ENCODE assay signal across 8 cellular contexts in genomic region chr15:74433592-74434259, GRCh38. TPM values are rescaled to one million over a fixed set of nuclear protein-coding genes. Genes with fewer than 3 reads are reported as not detected.
A peak's percentile ranks its signal among the peaks of the same experiment; 100 is the strongest.
DNase-seq lines count a peak whose midpoint lies in the region; ATAC-seq and TF ChIP-seq lines count a peak whose summit lies in the region.

SEMA7A (minus strand) TSS chr15:74433958; CDS start chr15:74433918, 40 bp downstream.

- H3K4me3 ChIP-seq in CD8-positive, alpha-beta T cell (ENCODE audit: low read depth, low read length): peak within 1 kb of the TSS; percentile 68
- peak within 1 kb of the TSS; percentile 81 for H3K4me3 ChIP-seq in fibroblast of the aortic adventitia (ENCODE audit: low read depth, low read length)

- peak within 1 kb of the TSS; percentile 80 for H3K4me3 Mint-ChIP-seq in CD8-positive, alpha-beta T cell
- peak within 1 kb of the TSS; percentile 90 for H3K4me3 Mint-ChIP-seq in activated T-helper 17 cell treated with anti-CD3 and anti-CD28 coated beads, Interleukin-2, amount 50 U/mL, for 72 hours
- peak within 1 kb of the TSS; percentile 89 for H3K4me3 Mint-ChIP-seq in natural killer cell treated with Interleukin-12 subunit alpha and Interleukin-12 subunit beta and Interleukin-15 and Interleukin-18, amount 100 ng/mL, for 72 hours

- CTCF ChIA-PET in CD8-positive, alpha-beta T cell (lab: Charles Lee): interaction anchor here (0.7 to 32.4 kb wide), 3 partner anchors 34 to 55 kb away, joined by 3 to 717 read pairs (median 3); no protein-coding TSS in a partner anchor

- POLR2A ChIA-PET in CD8-positive, alpha-beta T cell (lab: Charles Lee): interaction anchor here (1.3 to 3.5 kb wide), 3 partner anchors 27 to 57 kb away, joined by 3 to 11 read pairs (median 7); partner anchors contain the start of gene UBL7

- peak; percentile 81 for ATAC-seq in CD8-positive, alpha-beta T cell
- peak; percentile 60 for ATAC-seq in GM19397 (IDR thresholded peaks at IDR 0.05; ENCODE audit: unreplicated experiment)
- peak; percentile 92 for ATAC-seq in activated T-helper 17 cell treated with anti-CD3 and anti-CD28 coated beads, Interleukin-2, amount 50 U/mL, for 72 hours (replicated peaks)
- ATAC-seq in natural killer cell treated with Interleukin-12 subunit alpha and Interleukin-12 subunit beta and Interleukin-15 and Interleukin-18, amount 100 ng/mL, for 72 hours: peak; percentile 94 to 97
- peak; percentile 80 for ATAC-seq in stimulated activated naive CD8-positive, alpha-beta T cell treated with anti-CD3 and anti-CD28 coated beads, Interleukin-15, Interleukin-2, amounts not matched to agents 100 U/mL and 50 U/mL, for 24 hours

- no peaks in the 10 kb centered on the region for H3K27me3 Mint-ChIP-seq in CD8-positive, alpha-beta T cell (ENCODE audit: low read depth)
- no peaks in the 10 kb centered on the region for H3K27me3 Mint-ChIP-seq in activated T-helper 17 cell treated with anti-CD3 and anti-CD28 coated beads, Interleukin-2, amount 50 U/mL, for 72 hours
- H3K27me3 Mint-ChIP-seq in natural killer cell treated with Interleukin-12 subunit alpha and Interleukin-12 subunit beta and Interleukin-15 and Interleukin-18, amount 100 ng/mL, for 72 hours: no peaks in the 10 kb centered on the region

- H3K27ac ChIP-seq in CD8-positive, alpha-beta T cell (ENCODE audit: low read depth, low read length): peak within 1 kb of the TSS; percentile 23

- H3K36me3 Mint-ChIP-seq in CD8-positive, alpha-beta T cell: no peaks in the 10 kb centered on the region
- H3K36me3 Mint-ChIP-seq in activated T-helper 17 cell treated with anti-CD3 and anti-CD28 coated beads, Interleukin-2, amount 50 U/mL, for 72 hours (ENCODE audit: low read depth): peaks cover 37% of the 10 kb centered on the region
- H3K36me3 Mint-ChIP-seq in natural killer cell treated with Interleukin-12 subunit alpha and Interleukin-12 subunit beta and Interleukin-15 and Interleukin-18, amount 100 ng/mL, for 72 hours: no peaks in the 10 kb centered on the region

- H3K4me1 ChIP-seq in CD8-positive, alpha-beta T cell (ENCODE audit: insufficient read depth, low read length): peaks cover 16% of the 10 kb centered on the region

- peak; percentile 49 to 89 (median 71) for DNase-seq in CD8-positive, alpha-beta T cell
- peak; percentile 86 for DNase-seq in HPDE6-E6E7 (ENCODE audit: extremely low spot score)
- DNase-seq in RPMI7951 (ENCODE audit: low read depth): peak; percentile 86
- peak; percentile 69 for DNase-seq in fibroblast of the aortic adventitia (ENCODE audit: low read depth)
- DNase-seq in natural killer cell treated with Interleukin-12 subunit alpha and Interleukin-12 subunit beta and Interleukin-15 and Interleukin-18, amount 100 ng/mL, for 72 hours (ENCODE audit: low spot score): peak; percentile 94
- DNase-seq in stimulated activated naive CD8-positive, alpha-beta T cell treated with anti-CD3 and anti-CD28 coated beads, Interleukin-15, Interleukin-2, amounts not matched to agents 100 U/mL and 50 U/mL, for 24 hours: peak; percentile 89

- H3K9me3 ChIP-seq in CD8-positive, alpha-beta T cell (ENCODE audit: low read length): no peaks in the 10 kb centered on the region

- peak within 1 kb of the TSS; percentile 57 for H3K27ac Mint-ChIP-seq in CD8-positive, alpha-beta T cell
- H3K27ac Mint-ChIP-seq in activated T-helper 17 cell treated with anti-CD3 and anti-CD28 coated beads, Interleukin-2, amount 50 U/mL, for 72 hours: peak within 1 kb of the TSS; percentile 82
- peak within 1 kb of the TSS; percentile 85 to 89 for H3K27ac Mint-ChIP-seq in natural killer cell treated with Interleukin-12 subunit alpha and Interleukin-12 subunit beta and Interleukin-15 and Interleukin-18, amount 100 ng/mL, for 72 hours

- TF ChIP-seq CTCF in CD8-positive, alpha-beta T cell (IDR thresholded peaks at IDR 0.05): no peak
- TF ChIP-seq CTCF in fibroblast of the aortic adventitia (IDR thresholded peaks at IDR 0.05; ENCODE audit: insufficient read depth, low read length): no peak

- no peaks in the 10 kb centered on the region for H3K36me3 ChIP-seq in CD8-positive, alpha-beta T cell (ENCODE audit: insufficient read depth, low read length)

- H3K9me3 Mint-ChIP-seq in CD8-positive, alpha-beta T cell: no peaks in the 10 kb centered on the region
- no peaks in the 10 kb centered on the region for H3K9me3 Mint-ChIP-seq in activated T-helper 17 cell treated with anti-CD3 and anti-CD28 coated beads, Interleukin-2, amount 50 U/mL, for 72 hours
- H3K9me3 Mint-ChIP-seq in natural killer cell treated with Interleukin-12 subunit alpha and Interleukin-12 subunit beta and Interleukin-15 and Interleukin-18, amount 100 ng/mL, for 72 hours: no peaks in the 10 kb centered on the region

- no peaks in the 10 kb centered on the region for H3K27me3 ChIP-seq in CD8-positive, alpha-beta T cell (ENCODE audit: insufficient read depth, low read length)

- intact Hi-C loops in CD8-positive, alpha-beta T cell (cut with DNase I, micrococcal nuclease): loop anchor here (1.0 to 2.0 kb wide), 4 partner anchors 28 to 108 kb away; partner anchors contain the start of genes ARID3B (in 1 of the 2) and UBL7 (in 1 of the 2)

- H3K4me1 Mint-ChIP-seq in CD8-positive, alpha-beta T cell (ENCODE audit: low read depth): peaks cover 40% of the 10 kb centered on the region
- peaks cover 30% of the 10 kb centered on the region for H3K4me1 Mint-ChIP-seq in activated T-helper 17 cell treated with anti-CD3 and anti-CD28 coated beads, Interleukin-2, amount 50 U/mL, for 72 hours
- peaks cover 55 to 60% of the 10 kb centered on the region in 2 donors for H3K4me1 Mint-ChIP-seq in natural killer cell treated with Interleukin-12 subunit alpha and Interleukin-12 subunit beta and Interleukin-15 and Interleukin-18, amount 100 ng/mL, for 72 hours (ENCODE audit: low read depth in 2 of 2)

RNA-seq across cellular contexts. Expression of gene SEMA7A, which starts in this region (rescaled TPM):
- total RNA-seq in CD8-positive, alpha-beta T cell: 1 to 10 TPM; 8.8 to 9.4 TPM
- 20.7 and 20.8 TPM in 2 replicates for total RNA-seq in RPMI7951 (2014; rRNA removed; shearing (Covaris generic))
- 10 to 100 TPM; 11.7 to 44.9 TPM for total RNA-seq in activated T-helper 17 cell treated with anti-CD3 and anti-CD28 coated beads, Interleukin-2, amount 50 U/mL, for 72 hours
- 2.6 and 7.9 TPM in 2 replicates for total RNA-seq in fibroblast of the aortic adventitia (ENCODE audit: low replicate concordance)
- 10 to 100 TPM; 32.1 to 40.8 TPM for total RNA-seq in natural killer cell treated with Interleukin-12 subunit alpha and Interleukin-12 subunit beta and Interleukin-15 and Interleukin-18, amount 100 ng/mL, for 72 hours

Comparison
In these comparisons a context has a peak if more than half of its experiments do, and no peak if none do; other contexts are left out.
1. Peak in every context shown above with its lines: DNase-seq, ATAC-seq, H3K4me3 ChIP-seq and H3K27ac ChIP-seq.